22 cellular contexts compared by ENCODE assay signal in the genomic region with DNA sequence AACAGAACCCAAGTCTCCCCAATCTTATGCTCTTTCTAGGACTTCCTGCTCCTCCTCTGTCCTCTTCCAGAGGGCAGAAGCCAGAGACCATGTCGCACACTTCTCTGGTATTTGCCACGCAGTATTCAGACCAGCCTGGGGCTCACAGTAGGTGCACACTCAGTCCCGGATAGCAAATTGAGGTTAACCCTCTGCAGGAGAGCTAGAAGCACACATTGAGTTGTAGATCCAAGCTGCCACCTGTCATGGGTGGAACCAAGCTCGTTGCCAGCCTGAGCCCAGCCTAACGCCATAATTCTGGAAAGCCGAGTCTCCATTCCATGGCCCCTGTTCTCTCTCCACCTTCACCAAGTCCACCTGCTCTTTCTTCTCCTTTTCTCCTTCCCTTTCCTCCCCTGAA.
"Had no signal": no experiment of that assay in that cellular context is flagged by ENCODE, and none has a peak within 500 bp of the region (broad histone marks: within the 10 kb centered on the region; RNA-seq: fewer than 3 reads in every experiment).

No MANE protein-coding gene starts in this region.

- H3K36me3 ChIP-seq: colonic mucosa, esophagus squamous epithelium, gastrocnemius medialis, heart right ventricle, left lung, lower lobe of right lung had no signal

- H3K9me3 ChIP-seq: colonic mucosa, esophagus squamous epithelium, gastrocnemius medialis, heart right ventricle, left lung, lower lobe of right lung had no signal

- DNase-seq: cortex of kidney; effector CD8-positive, alpha-beta T cell; effector memory CD8-positive, alpha-beta T cell; endodermal cell; erythroblast; esophagus squamous epithelium; foreskin fibroblast; foreskin melanocyte; gastrocnemius medialis; glutamatergic neuron; head of caudate nucleus; heart right ventricle; hippocampal formation; left cardiac atrium; left lung; left ventricle myocardium superior; lower lobe of right lung; mesenchymal stem cell; naive thymus-derived CD4-positive, alpha-beta T cell had no signal

- H3K27ac ChIP-seq: colonic mucosa, epithelial cell of prostate, esophagus squamous epithelium, gastrocnemius medialis, heart right ventricle, left lung, lower lobe of right lung had no signal

- ATAC-seq: effector memory CD8-positive, alpha-beta T cell; esophagus mucosa; gastrocnemius medialis; heart right ventricle; left cardiac atrium; left lung; left ventricle myocardium superior; lower lobe of right lung; naive thymus-derived CD4-positive, alpha-beta T cell had no signal

- H3K27me3 ChIP-seq: colonic mucosa, left lung had no signal

- H3K4me1 ChIP-seq: colonic mucosa, esophagus squamous epithelium, gastrocnemius medialis, heart right ventricle, left lung, lower lobe of right lung had no signal

- H3K4me3 ChIP-seq: colonic mucosa, esophagus squamous epithelium, gastrocnemius medialis, heart right ventricle, left lung, lower lobe of right lung had no signal
